1 cellular context compared by ENCODE assay signal in the genomic region with DNA sequence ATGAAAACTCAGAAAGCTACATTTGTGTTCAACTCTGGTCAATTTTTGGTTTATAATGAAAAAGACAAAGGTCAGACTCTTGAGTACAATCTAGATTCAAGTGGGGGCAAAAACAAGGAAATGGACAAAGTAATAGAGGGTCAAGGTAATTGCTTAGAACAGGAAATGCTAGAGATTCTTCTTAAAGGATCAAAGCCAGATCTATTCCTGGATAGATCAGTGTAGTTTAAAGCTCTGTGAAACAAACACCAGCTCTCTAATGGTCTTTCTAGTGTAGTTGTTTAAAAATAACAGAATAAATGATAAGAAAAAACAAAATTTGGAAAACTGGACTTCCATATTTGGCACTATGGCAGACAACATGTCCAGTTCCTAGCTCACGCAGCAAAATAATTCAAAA.
TF ChIP-seq lines count a peak whose summit lies in the region.

No MANE protein-coding gene starts in this region.

TF ChIP-seq in HepG2, 621 proteins besides CTCF, POLR2A, EP300 and RAD21 (continued from another document):
- TF ChIP-seq, protein P1, sequence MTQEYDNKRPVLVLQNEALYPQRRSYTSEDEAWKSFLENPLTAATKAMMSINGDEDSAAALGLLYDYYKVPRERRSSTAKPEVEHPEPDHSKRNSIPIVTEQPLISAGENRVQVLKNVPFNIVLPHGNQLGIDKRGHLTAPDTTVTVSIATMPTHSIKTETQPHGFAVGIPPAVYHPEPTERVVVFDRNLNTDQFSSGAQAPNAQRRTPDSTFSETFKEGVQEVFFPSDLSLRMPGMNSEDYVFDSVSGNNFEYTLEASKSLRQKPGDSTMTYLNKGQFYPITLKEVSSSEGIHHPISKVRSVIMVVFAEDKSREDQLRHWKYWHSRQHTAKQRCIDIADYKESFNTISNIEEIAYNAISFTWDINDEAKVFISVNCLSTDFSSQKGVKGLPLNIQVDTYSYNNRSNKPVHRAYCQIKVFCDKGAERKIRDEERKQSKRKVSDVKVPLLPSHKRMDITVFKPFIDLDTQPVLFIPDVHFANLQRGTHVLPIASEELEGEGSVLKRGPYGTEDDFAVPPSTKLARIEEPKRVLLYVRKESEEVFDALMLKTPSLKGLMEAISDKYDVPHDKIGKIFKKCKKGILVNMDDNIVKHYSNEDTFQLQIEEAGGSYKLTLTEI (CRISPR knock-in tag; conservative IDR thresholded peaks at IDR 0.05) = no peak
- no peak for TF ChIP-seq ZNF678 (CRISPR knock-in tag; IDR thresholded peaks at IDR 0.05)
- peak; percentile 64 for TF ChIP-seq BCL6 (CRISPR knock-in tag; IDR thresholded peaks at IDR 0.05)
